8 cellular contexts compared by ENCODE assay signal in genomic region chr3:114056130-114057010, GRCh38. TPM values are rescaled to one million over a fixed set of nuclear protein-coding genes. Genes with fewer than 3 reads are reported as not detected.
DNase-seq lines count a peak whose midpoint lies in the region; ATAC-seq and TF ChIP-seq lines count a peak whose summit lies in the region.

A gene with protein sequence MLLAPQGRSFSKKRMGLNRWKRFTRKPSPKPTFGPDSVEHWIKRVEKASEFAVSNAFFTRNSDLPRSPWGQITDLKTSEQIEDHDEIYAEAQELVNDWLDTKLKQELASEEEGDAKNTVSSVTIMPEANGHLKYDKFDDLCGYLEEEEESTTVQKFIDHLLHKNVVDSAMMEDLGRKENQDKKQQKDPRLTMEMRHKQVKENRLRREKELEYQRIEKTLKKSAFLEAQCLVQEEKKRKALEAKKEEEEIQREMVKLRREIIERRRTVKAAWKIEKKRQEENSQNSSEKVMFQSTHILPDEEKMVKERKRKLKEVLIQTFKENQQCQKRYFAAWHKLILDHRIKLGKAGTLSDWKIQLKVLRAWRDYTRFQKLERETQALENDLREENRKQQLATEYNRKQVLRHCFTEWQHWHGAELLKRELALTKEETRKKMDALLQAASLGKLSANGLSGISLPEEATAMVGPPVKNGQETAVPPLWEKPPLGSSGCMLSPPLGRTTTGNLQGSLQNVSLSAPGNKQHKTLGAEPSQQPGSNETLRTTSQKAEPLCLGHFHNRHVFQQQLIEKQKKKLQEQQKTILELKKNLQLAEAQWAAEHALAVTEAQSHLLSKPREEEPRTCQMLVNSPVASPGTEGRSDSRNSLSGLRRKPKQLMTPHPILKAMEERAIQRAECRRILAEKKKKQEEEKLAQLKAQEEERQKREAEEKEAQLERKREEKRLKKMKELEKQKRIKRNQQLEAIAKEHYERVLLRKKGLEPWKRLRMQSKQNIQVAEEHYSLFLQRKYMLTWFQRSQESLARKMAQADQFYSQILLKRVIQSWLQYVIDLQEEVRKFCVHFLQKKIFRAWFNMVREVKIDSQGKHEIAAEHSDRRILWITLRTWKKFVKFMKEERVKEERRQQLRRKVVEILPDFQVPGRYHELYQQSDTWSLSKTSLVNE (minus strand): TSS chr3:114056526. CDS start chr3:114056466, 60 bp downstream.
Gene QTRT2 (plus strand): TSS chr3:114056737. CDS start chr3:114065258, 8,521 bp downstream.

- WGBS in urinary bladder = under 1% methylated on average over 49 of the region's 49 CpGs

- H3K27ac Mint-ChIP-seq in T-helper 1 cell treated with Interleukin-12 subunit alpha and Interleukin-12 subunit beta and Interleukin-4 antibody, amounts not matched to agents 30 μg/mL and 1 μg/mL, for 36 hours = peak within 1 kb of the TSS; percentile 96
- H3K27ac Mint-ChIP-seq in progenitor cell of endocrine pancreas = peak within 1 kb of the TSS; percentile 96

- intact Hi-C loops in left ventricle myocardium superior (cut with micrococcal nuclease) = no loop called here

- TF ChIP-seq CTCF in progenitor cell of endocrine pancreas (IDR thresholded peaks at IDR 0.05; ENCODE audit: unreplicated experiment) = no peak

- H3K4me1 Mint-ChIP-seq in T-helper 1 cell treated with Interleukin-12 subunit alpha and Interleukin-12 subunit beta and Interleukin-4 antibody, amounts not matched to agents 30 μg/mL and 1 μg/mL, for 36 hours (ENCODE audit: low read depth) = peaks cover 26% of the 10 kb centered on the region
- peaks cover 16% of the 10 kb centered on the region for H3K4me1 Mint-ChIP-seq in progenitor cell of endocrine pancreas (ENCODE audit: low read depth)

- H3K27ac ChIP-seq in angular gyrus (ENCODE audit: low read depth, low read length) (peak within 1 kb of the TSS; percentile 74), urinary bladder (ENCODE audit: low read depth) (peak within 1 kb of the TSS; percentile 35)

- ATAC-seq in GM18498 (IDR thresholded peaks at IDR 0.05; ENCODE audit: unreplicated experiment) (peak; percentile 97), HG02885 (IDR thresholded peaks at IDR 0.05; ENCODE audit: poor library complexity, unreplicated experiment) (peak; percentile 97), left ventricle myocardium superior (peak; percentile 100)

- H3K36me3 Mint-ChIP-seq in T-helper 1 cell treated with Interleukin-12 subunit alpha and Interleukin-12 subunit beta and Interleukin-4 antibody, amounts not matched to agents 30 μg/mL and 1 μg/mL, for 36 hours (ENCODE audit: low read depth) = peaks cover 3% of the 10 kb centered on the region
- H3K36me3 Mint-ChIP-seq in progenitor cell of endocrine pancreas (ENCODE audit: insufficient read depth) = no peaks in the 10 kb centered on the region

- DNase-seq in NCI-H1694 (lab: John Stamatoyannopoulos, UW) (peak; percentile 99), left ventricle myocardium superior (peak; percentile 97), progenitor cell of endocrine pancreas (ENCODE audit: low spot score, unreplicated experiment) (peak; percentile 93)

- peak within 1 kb of the TSS; percentile 66 for H3K4me3 ChIP-seq in urinary bladder (ENCODE audit: low read depth, low read length)

- peaks cover 3% of the 10 kb centered on the region for H3K4me1 ChIP-seq in urinary bladder (ENCODE audit: insufficient read depth)

- no peaks in the 10 kb centered on the region for H3K27me3 Mint-ChIP-seq in T-helper 1 cell treated with Interleukin-12 subunit alpha and Interleukin-12 subunit beta and Interleukin-4 antibody, amounts not matched to agents 30 μg/mL and 1 μg/mL, for 36 hours (ENCODE audit: low read depth)
- H3K27me3 Mint-ChIP-seq in progenitor cell of endocrine pancreas = no peaks in the 10 kb centered on the region

- no peaks in the 10 kb centered on the region for H3K36me3 ChIP-seq in urinary bladder (ENCODE audit: insufficient read depth)

- H3K4me3 Mint-ChIP-seq in T-helper 1 cell treated with Interleukin-12 subunit alpha and Interleukin-12 subunit beta and Interleukin-4 antibody, amounts not matched to agents 30 μg/mL and 1 μg/mL, for 36 hours = peak within 1 kb of the TSS; percentile 97
- H3K4me3 Mint-ChIP-seq in progenitor cell of endocrine pancreas (ENCODE audit: low read depth) = peak within 1 kb of the TSS; percentile 94

- no peaks in the 10 kb centered on the region for H3K9me3 Mint-ChIP-seq in T-helper 1 cell treated with Interleukin-12 subunit alpha and Interleukin-12 subunit beta and Interleukin-4 antibody, amounts not matched to agents 30 μg/mL and 1 μg/mL, for 36 hours
- no peaks in the 10 kb centered on the region for H3K9me3 Mint-ChIP-seq in progenitor cell of endocrine pancreas (ENCODE audit: low read depth)

RNA-seq across cellular contexts. Expression of the first gene that starts in this region (rescaled TPM):
- total RNA-seq in left ventricle myocardium superior (0.99 TPM), progenitor cell of endocrine pancreas (15.6 and 15.9 TPM in 2 replicates), urinary bladder (7.1 TPM)
- polyA plus RNA-seq in urinary bladder = 3.1 TPM

RNA-seq across cellular contexts. Expression of gene QTRT2, which starts in this region (rescaled TPM):
- 3.6 TPM for total RNA-seq in left ventricle myocardium superior
- total RNA-seq in progenitor cell of endocrine pancreas = 35.9 and 39.8 TPM in 2 replicates
- 37.5 TPM for total RNA-seq in urinary bladder
- 9.9 TPM for polyA plus RNA-seq in urinary bladder

Comparison
In these comparisons a context has a peak if more than half of its experiments do, and no peak if none do; other contexts are left out.
1. Peak in every context shown above with its lines: DNase-seq, ATAC-seq, H3K4me3 ChIP-seq and H3K27ac ChIP-seq.